In the genomic region with DNA sequence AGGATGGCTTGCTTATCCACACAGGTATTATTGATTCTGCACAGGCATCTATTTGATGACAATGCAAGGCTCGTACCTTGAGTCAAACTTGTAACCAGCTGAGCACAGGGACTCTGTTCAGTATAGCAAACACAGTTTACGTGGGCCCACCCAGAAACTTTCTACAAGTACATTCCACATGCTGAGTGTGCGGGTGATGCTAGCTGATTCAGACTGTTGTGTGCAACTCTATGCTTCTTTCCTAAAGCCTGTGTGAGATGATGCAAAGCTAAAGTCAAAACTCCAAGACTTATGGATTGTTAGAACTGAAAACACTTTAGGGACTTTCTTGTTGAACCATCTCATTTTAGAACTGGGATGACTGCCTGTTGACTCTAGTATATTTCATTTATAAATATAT, we compare ENCODE assay signal across 1 cellular context.
A peak's percentile ranks its signal among the peaks of the same experiment; 100 is the strongest.
TF ChIP-seq lines count a peak whose summit lies in the region.

No MANE protein-coding gene starts in this region.

TF ChIP-seq in IMR-90, 13 proteins besides CTCF, POLR2A, EP300 and RAD21 (continued from another document):
- peak; percentile 78 for TF ChIP-seq CEBPB (IDR thresholded peaks at IDR 0.05; ENCODE audit: low read depth, low read length)
- TF ChIP-seq RFX5 (IDR thresholded peaks at IDR 0.05; ENCODE audit: low read depth, low read length) = no peak
- no peak for TF ChIP-seq SMC3 (IDR thresholded peaks at IDR 0.05; ENCODE audit: low read depth, low read length)
- no peak for TF ChIP-seq FOS (IDR thresholded peaks at IDR 0.05; ENCODE audit: low read depth, low read length)
- no peak for TF ChIP-seq RCOR1 (IDR thresholded peaks at IDR 0.05; ENCODE audit: insufficient replicate concordance, low read length)
- TF ChIP-seq NFE2L2 (IDR thresholded peaks at IDR 0.05; ENCODE audit: low read depth, low read length) = no peak
- TF ChIP-seq MAZ (IDR thresholded peaks at IDR 0.05; ENCODE audit: borderline replicate concordance, low read depth, low read length) = no peak
- TF ChIP-seq BHLHE40 (IDR thresholded peaks at IDR 0.05; ENCODE audit: low read depth, low read length) = no peak
- TF ChIP-seq CHD1 (IDR thresholded peaks at IDR 0.05; ENCODE audit: low read depth, low read length) = no peak
- TF ChIP-seq ELK1 (IDR thresholded peaks at IDR 0.05; ENCODE audit: borderline replicate concordance, low read depth, low read length) = no peak
- TF ChIP-seq USF2 (IDR thresholded peaks at IDR 0.05; ENCODE audit: low read depth, low read length) = no peak
TF ChIP-seq in IMR-90: peak in this region for 2.
